8 cellular contexts compared by ENCODE assay signal in genomic region chr7:87344446-87344845, GRCh38. TPM values are rescaled to one million over a fixed set of nuclear protein-coding genes. Genes with fewer than 3 reads are reported as not detected.
A peak's percentile ranks its signal among the peaks of the same experiment; 100 is the strongest.
DNase-seq lines count a peak whose midpoint lies in the region; ATAC-seq and TF ChIP-seq lines count a peak whose summit lies in the region.

No MANE protein-coding gene starts in this region.

- peaks cover 2% of the 10 kb centered on the region for H3K36me3 Mint-ChIP-seq in T-helper 17 cell (ENCODE audit: low read depth)

- H4K20me1 ChIP-seq in smooth muscle cell (ENCODE audit: low read depth), result no peaks in the 10 kb centered on the region

- H3K4me1 ChIP-seq in HAP-1 (peaks cover 11% of the 10 kb centered on the region), smooth muscle cell (ENCODE audit: low read depth) (peaks cover 30% of the 10 kb centered on the region)

- H3K27ac Mint-ChIP-seq in T-helper 17 cell, result peak overlapping the region; percentile 95

- H2AFZ ChIP-seq in smooth muscle cell (ENCODE audit: low read depth), result peak overlapping the region; percentile 86

- H3K4me1 Mint-ChIP-seq in T-helper 17 cell, result peaks cover 33% of the 10 kb centered on the region

- H3K36me3 ChIP-seq in HAP-1 (replicated peaks) (no peaks in the 10 kb centered on the region), smooth muscle cell (ENCODE audit: low read depth) (peaks cover 2% of the 10 kb centered on the region)

- TF ChIP-seq CTCF in fibroblast of the aortic adventitia (IDR thresholded peaks at IDR 0.05; ENCODE audit: insufficient read depth, low read length), result no peak
- TF ChIP-seq CTCF in smooth muscle cell (IDR thresholded peaks at IDR 0.05; ENCODE audit: borderline replicate concordance, insufficient read depth, poor library complexity, severe bottlenecking), result no peak

- peak overlapping the region; percentile 87 for H3K4me2 ChIP-seq in smooth muscle cell

- no peak for ATAC-seq in T-helper 17 cell
- no peak for ATAC-seq in GM18520 (IDR thresholded peaks at IDR 0.05; ENCODE audit: unreplicated experiment)

- H3K4me3 ChIP-seq in HAP-1 (peak overlapping the region; percentile 40; the same call in 1 of the 2 replicates), fibroblast of the aortic adventitia (ENCODE audit: low read depth, low read length) (peak overlapping the region; percentile 85), smooth muscle cell (peak overlapping the region; percentile 67)

- H3K9ac ChIP-seq in smooth muscle cell (ENCODE audit: low read depth), result peak overlapping the region; percentile 26

- no peaks in the 10 kb centered on the region for H3K27me3 Mint-ChIP-seq in T-helper 17 cell

- no peaks in the 10 kb centered on the region for H3F3A ChIP-seq in smooth muscle cell (ENCODE audit: low read depth)

- peak overlapping the region; percentile 47 for H3K27ac ChIP-seq in smooth muscle cell (ENCODE audit: low read depth)

- in situ Hi-C loops in HAP-1 (cut with MboI; ENCODE audit: low sequenced_read_pairs), result no loop called here

- 39% methylated on average over 2 of the region's 2 CpGs for WGBS in smooth muscle cell (ENCODE audit: low lambda C conversion rate)

- peaks cover 19% of the 10 kb centered on the region for H3K79me2 ChIP-seq in smooth muscle cell (ENCODE audit: low read depth)

- no peaks in the 10 kb centered on the region for H3K9me3 ChIP-seq in HAP-1
- H3K9me3 ChIP-seq in T-helper 17 cell (ENCODE audit: control insufficient read depth, low read length, poor library complexity, severe bottlenecking), result no peaks in the 10 kb centered on the region
- no peaks in the 10 kb centered on the region for H3K9me3 ChIP-seq in smooth muscle cell (replicated peaks; ENCODE audit: low read depth)

- H3K27me3 ChIP-seq in HAP-1 (ENCODE audit: low read depth) (no peaks in the 10 kb centered on the region), smooth muscle cell (ENCODE audit: low read depth) (no peaks in the 10 kb centered on the region)

- DNase-seq in HAP-1 (ENCODE audit: low spot score in 2 of 2) (no peak), T-helper 17 cell (no peak), fibroblast of the aortic adventitia (ENCODE audit: low read depth) (peak; percentile 17), smooth muscle cell (lab: John Stamatoyannopoulos, UW; ENCODE audit: unreplicated experiment) (no peak), Kasumi-1 (lab: John Stamatoyannopoulos, UW) (no peak), epidermal melanocyte (ENCODE audit: insufficient read length, low spot score) (no peak), NCI-H1694 (lab: John Stamatoyannopoulos, UW) (no peak)

- peak overlapping the region; percentile 96 for H3K4me3 Mint-ChIP-seq in T-helper 17 cell

RNA-seq across cellular contexts. Expression of gene CROT, which starts 1.0 kb away (rescaled TPM):
- 10 to 100 TPM in 1 of 2 donors, 1 to 10 TPM in 1; 9.3 to 14.8 TPM for total RNA-seq in T-helper 17 cell
- 25.9 and 31.4 TPM in 2 replicates for total RNA-seq in fibroblast of the aortic adventitia (ENCODE audit: low replicate concordance)
- total RNA-seq in smooth muscle cell, result 20.8 and 24.1 TPM in 2 replicates
- polyA plus RNA-seq in smooth muscle cell, result 9.5 and 13.8 TPM in 2 replicates
